ENCODE assay signal across 17 cellular contexts in the genomic region with DNA sequence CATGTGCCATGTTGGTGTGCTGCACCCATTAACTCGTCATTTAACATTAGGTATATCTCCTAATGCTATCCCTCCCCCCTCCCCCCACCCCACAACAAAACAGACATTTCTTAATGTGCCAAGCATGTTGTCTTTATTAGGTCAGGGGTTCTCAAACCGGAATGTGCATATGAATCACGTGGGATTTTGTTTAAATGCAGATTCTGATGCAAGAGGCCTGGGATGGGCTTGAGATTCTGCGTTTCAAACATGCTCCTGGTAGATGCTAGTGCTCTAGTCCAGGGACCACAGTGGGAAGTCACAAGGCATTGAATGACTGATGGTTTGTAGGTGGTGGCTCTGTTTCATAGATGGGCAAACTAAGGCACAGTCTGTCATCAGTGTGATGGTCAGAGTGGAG.
DNase-seq lines count a peak whose midpoint lies in the region; ATAC-seq and TF ChIP-seq lines count a peak whose summit lies in the region.
"Had no signal": no experiment of that assay in that cellular context is flagged by ENCODE, and none has a peak within 500 bp of the region (broad histone marks: within the 10 kb centered on the region; RNA-seq: fewer than 3 reads in every experiment).

No MANE protein-coding gene starts in this region.

- H3K4me3 ChIP-seq in right atrium auricular region (no peak overlapping the region), choroid plexus epithelial cell (ENCODE audit: low read depth, low read length) (no peak overlapping the region)
- H3K4me3 ChIP-seq: HAP-1, K562 had no signal

- H3K27ac Mint-ChIP-seq in natural killer cell treated with Interleukin-12 subunit alpha and Interleukin-12 subunit beta and Interleukin-15 and Interleukin-18, amount 100 ng/mL, for 72 hours: no peak overlapping the region

- no peaks in the 10 kb centered on the region for H3K36me3 Mint-ChIP-seq in natural killer cell treated with Interleukin-12 subunit alpha and Interleukin-12 subunit beta and Interleukin-15 and Interleukin-18, amount 100 ng/mL, for 72 hours

- no peak for ATAC-seq in Right ventricle myocardium superior (ENCODE audit: poor library complexity)
- ATAC-seq in natural killer cell treated with Interleukin-12 subunit alpha and Interleukin-12 subunit beta and Interleukin-15 and Interleukin-18, amount 100 ng/mL, for 72 hours: no peak
- ATAC-seq: K562, Panc1, Right ventricle myocardium inferior had no signal

- no peak for TF ChIP-seq CTCF in right atrium auricular region (IDR thresholded peaks at IDR 0.05)
- TF ChIP-seq CTCF in choroid plexus epithelial cell (conservative IDR thresholded peaks at IDR 0.05; ENCODE audit: low read depth, low read length): no peak

- intact Hi-C loops in Right ventricle myocardium superior (cut with DNase I): no loop called here

- no peaks in the 10 kb centered on the region for H3K9me3 ChIP-seq in right atrium auricular region
- H3K9me3 ChIP-seq: HAP-1 had no signal

- H3K4me3 Mint-ChIP-seq in natural killer cell treated with Interleukin-12 subunit alpha and Interleukin-12 subunit beta and Interleukin-15 and Interleukin-18, amount 100 ng/mL, for 72 hours: no peak overlapping the region

- no peaks in the 10 kb centered on the region for H3K27me3 ChIP-seq in right atrium auricular region

- H3K27ac ChIP-seq in right atrium auricular region: peak overlapping the region; percentile 84 to 90
- H3K27ac ChIP-seq: C4-2B had no signal

- peaks cover 16% of the 10 kb centered on the region for H3K36me3 ChIP-seq in right atrium auricular region

- H3K9me3 Mint-ChIP-seq in natural killer cell treated with Interleukin-12 subunit alpha and Interleukin-12 subunit beta and Interleukin-15 and Interleukin-18, amount 100 ng/mL, for 72 hours: no peaks in the 10 kb centered on the region

- H3K4me1 Mint-ChIP-seq in natural killer cell treated with Interleukin-12 subunit alpha and Interleukin-12 subunit beta and Interleukin-15 and Interleukin-18, amount 100 ng/mL, for 72 hours (ENCODE audit: low read depth in 2 of 2): peaks cover 4 to 6% of the 10 kb centered on the region in 2 donors

- H3K4me1 ChIP-seq in right atrium auricular region: peaks cover 0 to 95% of the 10 kb centered on the region in 2 donors

- no peaks in the 10 kb centered on the region for H3K27me3 Mint-ChIP-seq in natural killer cell treated with Interleukin-12 subunit alpha and Interleukin-12 subunit beta and Interleukin-15 and Interleukin-18, amount 100 ng/mL, for 72 hours

- DNase-seq in right atrium auricular region (ENCODE audit: low spot score) (no peak), Right ventricle myocardium superior (no peak), choroid plexus epithelial cell (ENCODE audit: low read depth) (peak; percentile 78), hepatic stellate cell (ENCODE audit: low spot score) (peak; percentile 35), NCI-H526 (lab: John Stamatoyannopoulos, UW) (no peak), NCI-H1105 treated with DMSO at 0.1 percent for 48 hours (lab: John Stamatoyannopoulos, UW) (no peak)
- no peak for DNase-seq in stimulated activated CD4-positive, alpha-beta T cell treated with anti-CD3 and anti-CD28 coated beads, Interleukin-4, amount 100 ng/mL, for 1 hour
- DNase-seq in natural killer cell treated with Interleukin-12 subunit alpha and Interleukin-12 subunit beta and Interleukin-15 and Interleukin-18, amount 100 ng/mL, for 72 hours (ENCODE audit: low spot score): no peak
- DNase-seq: DMS153, NCI-H146, NCI-H2107, NCI-H345 had no signal

Comparison
In these comparisons a context has a peak if more than half of its experiments do, and no peak if none do; other contexts are left out.
1. DNase-seq: peak in choroid plexus epithelial cell (single experiment) and hepatic stellate cell (single experiment); none in right atrium auricular region (single experiment), Right ventricle myocardium superior (single experiment), NCI-H526 (0 of 2), NCI-H1105 treated with DMSO at 0.1 percent for 48 hours (single experiment), stimulated activated CD4-positive, alpha-beta T cell treated with anti-CD3 and anti-CD28 coated beads, Interleukin-4, amount 100 ng/mL, for 1 hour (single experiment) and natural killer cell treated with Interleukin-12 subunit alpha and Interleukin-12 subunit beta and Interleukin-15 and Interleukin-18, amount 100 ng/mL, for 72 hours (single experiment).